Comparison of ENCODE assay signal across 10 cellular contexts in genomic region chr4:112119358-112119783, GRCh38. TPM values are rescaled to one million over a fixed set of nuclear protein-coding genes. Genes with fewer than 3 reads are reported as not detected.
DNase-seq lines count a peak whose midpoint lies in the region; ATAC-seq and TF ChIP-seq lines count a peak whose summit lies in the region.
"Had no signal": no experiment of that assay in that cellular context is flagged by ENCODE, and none has a peak within 500 bp of the region (broad histone marks: within the 10 kb centered on the region; RNA-seq: fewer than 3 reads in every experiment).

No MANE protein-coding gene starts in this region.

- no peaks in the 10 kb centered on the region for H3K36me3 Mint-ChIP-seq in T-helper 17 cell (ENCODE audit: low read depth)
- peaks cover 10% of the 10 kb centered on the region for H3K36me3 Mint-ChIP-seq in stimulated activated naive CD8-positive, alpha-beta T cell treated with anti-CD3 and anti-CD28 coated beads, Interleukin-15, Interleukin-2, amounts not matched to agents 100 ng/mL and 50 ng/mL, for 24 hours (ENCODE audit: low read depth)
- no peaks in the 10 kb centered on the region for H3K36me3 Mint-ChIP-seq in mesothelial cell of epicardium

- H3K36me3 ChIP-seq in MG63 = no peaks in the 10 kb centered on the region

- ATAC-seq in HG02763 (IDR thresholded peaks at IDR 0.05; ENCODE audit: unreplicated experiment) (peak; percentile 80), T-helper 17 cell (no peak)

- DNase-seq in stimulated activated CD4-positive, alpha-beta T cell treated with anti-CD3 and anti-CD28 coated beads, Interleukin-12 subunit alpha, Interleukin-12 subunit beta, amount 100 ng/mL, for 48 hours (ENCODE audit: low read depth in 2 of 3, low spot score in 1 of 3) = peak in 2 of 3 donors; percentile 12 to 16
- no peak for DNase-seq in stimulated activated CD4-positive, alpha-beta T cell treated with anti-CD3 and anti-CD28 coated beads, Interleukin-12 subunit alpha, Interleukin-12 subunit beta, amount 100 ng/mL, for 4 hours
- DNase-seq in T-helper 17 cell (no peak), UCSD-AML1 (lab: John Stamatoyannopoulos, UW; ENCODE audit: unreplicated experiment) (no peak), MG63 (no peak), mesothelial cell of epicardium (ENCODE audit: low spot score in 2 of 2, unreplicated experiment in 2 of 2) (no peak)
- DNase-seq: H7, NCI-H2081 had no signal

- H3K4me1 Mint-ChIP-seq in T-helper 17 cell (peaks cover 12% of the 10 kb centered on the region), mesothelial cell of epicardium (no peaks in the 10 kb centered on the region)
- peaks cover 27% of the 10 kb centered on the region for H3K4me1 Mint-ChIP-seq in stimulated activated naive CD8-positive, alpha-beta T cell treated with anti-CD3 and anti-CD28 coated beads, Interleukin-15, Interleukin-2, amounts not matched to agents 100 ng/mL and 50 ng/mL, for 24 hours (ENCODE audit: low read depth)

- no peaks in the 10 kb centered on the region for H3K27me3 ChIP-seq in MG63

- H3K27me3 Mint-ChIP-seq in T-helper 17 cell (peaks cover 15% of the 10 kb centered on the region), mesothelial cell of epicardium (ENCODE audit: low read depth) (no peaks in the 10 kb centered on the region)
- H3K27me3 Mint-ChIP-seq in stimulated activated naive CD8-positive, alpha-beta T cell treated with anti-CD3 and anti-CD28 coated beads, Interleukin-15, Interleukin-2, amounts not matched to agents 100 ng/mL and 50 ng/mL, for 24 hours = peaks cover 6% of the 10 kb centered on the region

- H3K4me3 Mint-ChIP-seq in T-helper 17 cell (no peak overlapping the region), mesothelial cell of epicardium (no peak overlapping the region)
- H3K4me3 Mint-ChIP-seq in stimulated activated naive CD8-positive, alpha-beta T cell treated with anti-CD3 and anti-CD28 coated beads, Interleukin-15, Interleukin-2, amounts not matched to agents 100 ng/mL and 50 ng/mL, for 24 hours = peak overlapping the region; percentile 43

- TF ChIP-seq CTCF in mesothelial cell of epicardium (IDR thresholded peaks at IDR 0.05; ENCODE audit: unreplicated experiment) = no peak

- peaks cover 4% of the 10 kb centered on the region for H3K9me3 Mint-ChIP-seq in stimulated activated naive CD8-positive, alpha-beta T cell treated with anti-CD3 and anti-CD28 coated beads, Interleukin-15, Interleukin-2, amounts not matched to agents 100 ng/mL and 50 ng/mL, for 24 hours
- H3K9me3 Mint-ChIP-seq in mesothelial cell of epicardium = peaks cover 9% of the 10 kb centered on the region

- no peak overlapping the region for H3K4me3 ChIP-seq in MG63

- H3K27ac Mint-ChIP-seq in T-helper 17 cell (peak overlapping the region; percentile 61), mesothelial cell of epicardium (no peak overlapping the region)
- peak overlapping the region; percentile 95 for H3K27ac Mint-ChIP-seq in stimulated activated naive CD8-positive, alpha-beta T cell treated with anti-CD3 and anti-CD28 coated beads, Interleukin-15, Interleukin-2, amounts not matched to agents 100 ng/mL and 50 ng/mL, for 24 hours

- H3K9me3 ChIP-seq in T-helper 17 cell (ENCODE audit: control insufficient read depth, low read length, poor library complexity, severe bottlenecking) = no peaks in the 10 kb centered on the region
- no peaks in the 10 kb centered on the region for H3K9me3 ChIP-seq in MG63

RNA-seq across cellular contexts. Expression of gene FAM241A, which starts 25.9 kb away (rescaled TPM):
- 1 to 10 TPM; 2.8 to 3.7 TPM for total RNA-seq in T-helper 17 cell
- 1.2 and 3.7 TPM in 2 replicates for total RNA-seq in MG63 (2014; rRNA removed; shearing (Covaris generic); ENCODE audit: low replicate concordance)
- 0.20 to 0.35 TPM (median 0.27 TPM) in 3 replicates for total RNA-seq in mesothelial cell of epicardium

Comparison
In these comparisons a context has a peak if more than half of its experiments do, and no peak if none do; other contexts are left out.
1. DNase-seq: peak in stimulated activated CD4-positive, alpha-beta T cell treated with anti-CD3 and anti-CD28 coated beads, Interleukin-12 subunit alpha, Interleukin-12 subunit beta, amount 100 ng/mL, for 48 hours (2 of 3); none in stimulated activated CD4-positive, alpha-beta T cell treated with anti-CD3 and anti-CD28 coated beads, Interleukin-12 subunit alpha, Interleukin-12 subunit beta, amount 100 ng/mL, for 4 hours (single experiment), T-helper 17 cell (0 of 3), UCSD-AML1 (single experiment), MG63 (single experiment) and mesothelial cell of epicardium (0 of 2).